ENCODE assay signal across 1 cellular context in the genomic region with DNA sequence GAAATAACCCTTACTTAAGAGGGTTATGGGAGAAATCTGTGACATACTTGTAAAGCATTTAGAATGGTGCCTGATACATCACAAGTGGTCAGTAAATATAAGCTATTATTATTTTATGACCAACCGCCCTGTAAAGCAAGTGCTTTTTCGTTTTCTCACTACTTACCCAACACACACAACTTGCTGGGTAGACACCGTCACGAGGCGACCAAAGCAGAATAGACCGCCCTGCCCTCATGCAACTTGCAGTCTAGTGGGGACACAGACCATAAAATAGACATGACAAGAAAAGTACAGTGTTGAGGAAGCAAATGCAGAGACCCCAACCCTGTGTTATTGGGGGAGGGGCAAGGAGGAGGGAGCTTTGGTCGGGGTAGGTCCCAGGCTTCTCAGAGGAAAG.
TF ChIP-seq lines count a peak whose summit lies in the region.

No MANE protein-coding gene starts in this region.

TF ChIP-seq in HepG2, 621 proteins besides CTCF, POLR2A, EP300 and RAD21:
- no peak for TF ChIP-seq SNAI1 (CRISPR knock-in tag; IDR thresholded peaks at IDR 0.05; ENCODE audit: borderline replicate concordance)
- TF ChIP-seq POLR2G (IDR thresholded peaks at IDR 0.05; ENCODE audit: low read depth, low read length) = no peak
- TF ChIP-seq BRD4 (CRISPR knock-in tag; IDR thresholded peaks at IDR 0.05) = no peak
- TF ChIP-seq ZNF530 (CRISPR knock-in tag; IDR thresholded peaks at IDR 0.05; ENCODE audit: low read depth) = no peak
- TF ChIP-seq EZH2 (conservative IDR thresholded peaks at IDR 0.05; ENCODE audit: low read depth, low read length) = no peak
- TF ChIP-seq ZBTB38 (CRISPR knock-in tag; IDR thresholded peaks at IDR 0.05) = no peak
- no peak for TF ChIP-seq TBL1XR1 (IDR thresholded peaks at IDR 0.05; ENCODE audit: borderline replicate concordance, low read length, partially characterized antibody)
- TF ChIP-seq, protein P1, sequence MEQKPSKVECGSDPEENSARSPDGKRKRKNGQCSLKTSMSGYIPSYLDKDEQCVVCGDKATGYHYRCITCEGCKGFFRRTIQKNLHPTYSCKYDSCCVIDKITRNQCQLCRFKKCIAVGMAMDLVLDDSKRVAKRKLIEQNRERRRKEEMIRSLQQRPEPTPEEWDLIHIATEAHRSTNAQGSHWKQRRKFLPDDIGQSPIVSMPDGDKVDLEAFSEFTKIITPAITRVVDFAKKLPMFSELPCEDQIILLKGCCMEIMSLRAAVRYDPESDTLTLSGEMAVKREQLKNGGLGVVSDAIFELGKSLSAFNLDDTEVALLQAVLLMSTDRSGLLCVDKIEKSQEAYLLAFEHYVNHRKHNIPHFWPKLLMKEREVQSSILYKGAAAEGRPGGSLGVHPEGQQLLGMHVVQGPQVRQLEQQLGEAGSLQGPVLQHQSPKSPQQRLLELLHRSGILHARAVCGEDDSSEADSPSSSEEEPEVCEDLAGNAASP (CRISPR knock-in tag; IDR thresholded peaks at IDR 0.05; ENCODE audit: borderline replicate concordance) = no peak
